8 cellular contexts compared by ENCODE assay signal in the genomic region with DNA sequence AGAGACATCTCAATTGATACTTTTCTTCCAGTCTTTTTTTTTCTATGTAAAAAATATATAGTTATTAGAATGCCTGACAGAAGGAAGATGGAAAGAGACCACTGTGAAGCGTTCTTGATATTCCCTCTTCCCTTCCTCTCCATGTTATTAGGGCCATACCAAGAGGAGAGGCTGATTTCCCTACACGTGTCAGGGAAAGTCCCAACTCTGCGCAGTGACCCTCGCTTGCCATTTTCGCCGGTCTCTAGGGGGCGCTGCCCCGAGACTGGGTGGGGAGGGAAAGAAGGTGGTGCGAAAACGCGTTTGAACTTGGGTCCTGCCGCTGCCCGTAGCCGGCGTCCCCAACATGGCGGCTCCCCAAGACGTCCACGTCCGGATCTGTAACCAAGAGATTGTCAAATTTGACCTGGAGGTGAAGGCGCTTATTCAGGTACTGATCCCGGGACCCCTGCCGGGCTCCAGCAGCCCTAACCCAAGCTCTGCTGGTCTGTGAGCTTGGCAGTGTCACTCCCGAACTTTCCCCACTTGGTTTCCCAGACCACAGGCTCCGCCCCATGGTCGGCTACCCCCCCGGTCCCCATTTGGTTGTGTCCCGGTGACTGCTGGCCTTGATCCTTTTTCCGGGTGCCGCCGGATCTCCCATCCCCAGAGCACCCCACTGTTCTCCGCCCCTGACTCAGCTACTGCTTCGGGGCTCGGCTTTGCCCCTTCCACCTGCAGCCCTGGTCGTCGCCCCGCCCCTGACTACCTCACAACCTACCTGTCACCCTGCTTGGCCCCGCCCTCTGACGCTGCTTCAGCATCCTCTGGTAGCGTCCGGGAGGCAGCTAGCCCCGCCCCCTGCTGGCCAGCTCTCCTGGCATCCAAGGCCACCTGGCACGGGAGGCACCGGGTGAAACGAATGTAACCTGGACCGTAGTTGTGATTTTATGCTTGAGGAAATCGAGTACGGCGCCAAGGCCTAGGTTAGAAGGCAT. TPM values are rescaled to one million over a fixed set of nuclear protein-coding genes. Genes with fewer than 3 reads are reported as not detected.
A peak's percentile ranks its signal among the peaks of the same experiment; 100 is the strongest.
DNase-seq lines count a peak whose midpoint lies in the region; ATAC-seq, FAIRE-seq and TF ChIP-seq lines count a peak whose summit lies in the region.

A gene with protein sequence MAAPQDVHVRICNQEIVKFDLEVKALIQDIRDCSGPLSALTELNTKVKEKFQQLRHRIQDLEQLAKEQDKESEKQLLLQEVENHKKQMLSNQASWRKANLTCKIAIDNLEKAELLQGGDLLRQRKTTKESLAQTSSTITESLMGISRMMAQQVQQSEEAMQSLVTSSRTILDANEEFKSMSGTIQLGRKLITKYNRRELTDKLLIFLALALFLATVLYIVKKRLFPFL (plus strand): TSS at position 332 of the 977 bp plus-strand sequence. CDS start 15 bp downstream, at position 347.

- no peaks in the 10 kb centered on the region for H3K27me3 ChIP-seq in trophoblast cell (ENCODE audit: insufficient read depth, low read length)

- peak within 1 kb of the TSS; percentile 34 for H4K91ac ChIP-seq in trophoblast cell (ENCODE audit: low read depth, low read length)

- peak within 1 kb of the TSS; percentile 84 for H4K8ac ChIP-seq in trophoblast cell (ENCODE audit: low read depth, low read length)

- H3K27me3 Mint-ChIP-seq in T-cell (no peaks in the 10 kb centered on the region), type B pancreatic cell (peaks cover 3% of the 10 kb centered on the region)

- peak within 1 kb of the TSS; percentile 43 for H2BK120ac ChIP-seq in trophoblast cell (ENCODE audit: insufficient read depth, low read length, poor library complexity)

- no peak within 1 kb of the TSS for H3K23ac ChIP-seq in trophoblast cell (ENCODE audit: low read length)

- H3K79me1 ChIP-seq in trophoblast cell (ENCODE audit: low read length): peaks cover 2% of the 10 kb centered on the region

- no peaks in the 10 kb centered on the region for H3K79me2 ChIP-seq in trophoblast cell (ENCODE audit: control insufficient read depth, insufficient read depth, low read length, poor library complexity)

- H3K4me3 ChIP-seq in trophoblast cell (ENCODE audit: low read depth, low read length): peak within 1 kb of the TSS; percentile 86

- H3K14ac ChIP-seq in trophoblast cell (ENCODE audit: low read length): no peak within 1 kb of the TSS

- peak within 1 kb of the TSS; percentile 85 for H4K12ac ChIP-seq in trophoblast cell (ENCODE audit: low read depth, low read length)

- H3K4me2 ChIP-seq in trophoblast cell (ENCODE audit: low read length): peak within 1 kb of the TSS; percentile 59

- peak within 1 kb of the TSS; percentile 8 for H3K4ac ChIP-seq in trophoblast cell (ENCODE audit: low read depth, low read length)

- TF ChIP-seq POLR2A in GM12892 (IDR thresholded peaks at IDR 0.05; ENCODE audit: low read depth, low read length): peak; percentile 81

- H3K18ac ChIP-seq in trophoblast cell (ENCODE audit: low read length): no peak within 1 kb of the TSS

- H3K9me3 Mint-ChIP-seq in T-cell (no peaks in the 10 kb centered on the region), type B pancreatic cell (no peaks in the 10 kb centered on the region)

- peak within 1 kb of the TSS; percentile 92 for H3K9ac ChIP-seq in trophoblast cell (ENCODE audit: low read length)

- H2AK5ac ChIP-seq in trophoblast cell (ENCODE audit: low read length): no peak within 1 kb of the TSS

- WGBS in adipose tissue, 3 donors: 1 to 2% (median 1%) methylated on average over 48 of the region's 48 CpGs
- whole genome bisulfite sequencing in trophoblast cell (ENCODE audit: extremely low coverage, insufficient coverage, insufficient read length): no CpG with 5 or more reads among the region's 48 CpGs

- no peaks in the 10 kb centered on the region for H3K9me3 ChIP-seq in trophoblast cell (ENCODE audit: insufficient read depth, low read depth, low read length)

- peak within 1 kb of the TSS; percentile 38 for H3K27ac ChIP-seq in adipose tissue (ENCODE audit: low read depth, low read length)
- H3K27ac ChIP-seq in trophoblast cell (ENCODE audit: low read depth, low read length): peak within 1 kb of the TSS; percentile 54

- ATAC-seq in HG02852 (IDR thresholded peaks at IDR 0.05; ENCODE audit: unreplicated experiment) (peak; percentile 91), T-cell (replicated peaks in 1 of 4) (peak; percentile 91 to 93 (median 93))

- peaks cover 14% of the 10 kb centered on the region for H3K36me3 Mint-ChIP-seq in T-cell
- H3K36me3 Mint-ChIP-seq in type B pancreatic cell: peaks cover 9% of the 10 kb centered on the region

- H2AFZ ChIP-seq in trophoblast cell (ENCODE audit: insufficient read depth, low read length, poor library complexity): peak within 1 kb of the TSS; percentile 86

- H2BK12ac ChIP-seq in trophoblast cell (ENCODE audit: low read length): no peak within 1 kb of the TSS

- H3K27ac Mint-ChIP-seq in T-cell (peak within 1 kb of the TSS; percentile 94 to 99), type B pancreatic cell (peak within 1 kb of the TSS; percentile 98)

- H3K4me1 ChIP-seq in trophoblast cell (ENCODE audit: control insufficient read depth in 1 of 2, insufficient read depth in 2 of 2, low read length in 2 of 2): no peaks in the 10 kb centered on the region

- peak within 1 kb of the TSS; percentile 95 to 99 (median 98) for H3K4me3 Mint-ChIP-seq in T-cell
- peak within 1 kb of the TSS; percentile 98 for H3K4me3 Mint-ChIP-seq in type B pancreatic cell

- intact Hi-C loops in cardiac septum (cut with DNase I): loop anchor here (5.0 to 10.0 kb wide), 2 partner anchors 162 to 430 kb away; a partner anchor contains a TSS

- peak; percentile 88 for DNase-seq in GM12892 (ENCODE audit: insufficient read length)
- peak; percentile 25 for DNase-seq in NCI-H1436 treated with DMSO at 0.1 percent for 48 hours (lab: John Stamatoyannopoulos, UW)
- DNase-seq in T-cell: peak; percentile 89 to 98 (median 95)
- peak; percentile 95 for DNase-seq in cardiac septum (ENCODE audit: low spot score)
- peak; percentile 98 to 99 for DNase-seq in trophoblast cell
- peak; percentile 96 for DNase-seq in type B pancreatic cell (ENCODE audit: extremely low spot score, unreplicated experiment)

- POLR2A ChIA-PET in T-cell (lab: Charles Lee): interaction anchor here (0.6 to 1.4 kb wide), 7 partner anchors 20 to 373 kb away, joined by 3 to 10 read pairs (median 3); a partner anchor contains a TSS

- peak; percentile 98 for FAIRE-seq in GM12892 (lab: Jason Lieb, UNC)

- H2BK5ac ChIP-seq in trophoblast cell (ENCODE audit: low read depth, low read length, poor library complexity): peak within 1 kb of the TSS; percentile 27

- H3K36me3 ChIP-seq in trophoblast cell (ENCODE audit: control insufficient read depth in 1 of 2, insufficient read depth in 2 of 2, low read length in 2 of 2): peaks cover 0 to 4% of the 10 kb centered on the region in 2 experiments

- peak; percentile 95 for TF ChIP-seq CTCF in type B pancreatic cell (conservative IDR thresholded peaks at IDR 0.05)

- peaks cover 12 to 14% (median 13%) of the 10 kb centered on the region in 3 donors for H3K4me1 Mint-ChIP-seq in T-cell
- H3K4me1 Mint-ChIP-seq in type B pancreatic cell (ENCODE audit: unreplicated experiment): peaks cover 5% of the 10 kb centered on the region

- CTCF ChIA-PET in T-cell (lab: Charles Lee): interaction anchor here (0.6 to 2.7 kb wide), 10 partner anchors 9 to 1758 kb away, joined by 3 to 18 read pairs (median 5); a partner anchor contains a TSS

RNA-seq across cellular contexts. Expression of the gene that starts here (rescaled TPM):
- 19.4 TPM for polyA plus RNA-seq in GM12892 (2012; ENCODE audit: missing spikeins)
- total RNA-seq in T-cell (10 to 100 TPM in 2 of 5 donors, 1 to 10 TPM in 3; 7.0 to 27.1 (median 9.4) TPM), cardiac septum (11.1 TPM), type B pancreatic cell (ENCODE audit: low replicate concordance) (7.8 and 9.0 TPM in 2 replicates)
- polyA plus RNA-seq in adipose tissue: 10 to 100 TPM; 10.2 to 12.3 (median 12.1) TPM
- 9.7 and 10.0 TPM in 2 replicates for polyA plus RNA-seq in trophoblast cell (2013)

Comparison
In these comparisons a context has a peak if more than half of its experiments do, and no peak if none do; other contexts are left out.
1. Peak in every context shown above with its lines: DNase-seq, ATAC-seq, H3K4me3 ChIP-seq and H3K27ac ChIP-seq.
2. DNase-seq: peak in every context shown above with its lines; median percentile 98 in trophoblast cell; 96 in type B pancreatic cell; 95 in T-cell; 95 in cardiac septum; 88 in GM12892; 25 in NCI-H1436 treated with DMSO at 0.1 percent for 48 hours.